In genomic region chr10:34311679-34312078, GRCh38 we compare ENCODE assay signal across 33 cellular contexts.
"Had no signal": no experiment of that assay in that cellular context is flagged by ENCODE, and none has a peak within 500 bp of the region (broad histone marks: within the 10 kb centered on the region; RNA-seq: fewer than 3 reads in every experiment).

No MANE protein-coding gene starts in this region.

- ATAC-seq: activated CD4-positive, alpha-beta T cell treated with anti-CD3 and anti-CD28 coated beads for 36 hours; activated CD8-positive, alpha-beta memory T cell treated with anti-CD3 and anti-CD28 coated beads, Interleukin-2, amount 10 ng/mL, durations not matched to agents 7 days and 5 days; activated CD8-positive, alpha-beta T cell treated with anti-CD3 and anti-CD28 coated beads, Interleukin-2, amount 10 ng/mL, durations not matched to agents 7 days and 5 days; activated naive CD8-positive, alpha-beta T cell treated with anti-CD3 and anti-CD28 coated beads, Interleukin-2, amount 50 U/mL, for 24 hours; body of pancreas; foreskin keratinocyte; gastrocnemius medialis; T-helper 17 cell had no signal

- H3K9me3 Mint-ChIP-seq: activated B cell treated with CpG ODN at 0.5 μM for 24 hours; activated CD4-positive, alpha-beta memory T cell treated with anti-CD3 and anti-CD28 coated beads for 36 hours; activated CD4-positive, alpha-beta T cell treated with anti-CD3 and anti-CD28 coated beads, Interleukin-2, amount 10 ng/mL, durations not matched to agents 24 days and 14 days; activated naive CD4-positive, alpha-beta T cell treated with anti-CD3 and anti-CD28 coated beads for 36 hours; activated naive CD4-positive, alpha-beta T cell treated with anti-CD3 and anti-CD28 coated beads, Interleukin-2, amount 50 U/mL, for 24 hours; activated naive CD8-positive, alpha-beta T cell treated with anti-CD3 and anti-CD28 coated beads for 36 hours; activated naive CD8-positive, alpha-beta T cell treated with anti-CD3 and anti-CD28 coated beads, Interleukin-2, amount 50 U/mL, for 24 hours; activated T-helper 1 cell treated with anti-CD3 and anti-CD28 coated beads, Interleukin-12 subunit alpha, Interleukin-12 subunit beta, Interleukin-2, Interleukin-4 antibody, amounts not matched to agents 30 ng/mL and 10 ng/mL and 1 ng/mL, durations not matched to agents 14 hours and 24 hours and 36 hours; activated T-helper 2 cell treated with anti-CD3 and anti-CD28 coated beads, Interferon-gamma antibody, Interleukin-2, Interleukin-4, amounts not matched to agents 10 μg/mL and 5 μg/mL and 100 μg/mL, durations not matched to agents 14 hours and 24 hours and 36 hours; T-helper 2 cell treated with Interferon-gamma antibody and Interleukin-4, amounts not matched to agents 5 μg/mL and 100 μg/mL, for 36 hours had no signal

- DNase-seq: activated B cell treated with CpG ODN at 0.5 μM for 24 hours; activated CD4-positive, alpha-beta memory T cell treated with anti-CD3 and anti-CD28 coated beads for 36 hours; activated CD4-positive, alpha-beta T cell treated with anti-CD3 and anti-CD28 coated beads for 36 hours; activated CD4-positive, alpha-beta T cell treated with anti-CD3 and anti-CD28 coated beads, Interleukin-2, amount 10 ng/mL, durations not matched to agents 24 days and 14 days; activated CD4-positive, CD25-positive, alpha-beta regulatory T cell treated with anti-CD3 and anti-CD28 coated beads, Interleukin-2, amount 50 U/mL, for 72 hours; activated CD8-positive, alpha-beta memory T cell treated with anti-CD3 and anti-CD28 coated beads, Interleukin-2, amount 10 ng/mL, durations not matched to agents 7 days and 5 days; activated CD8-positive, alpha-beta memory T cell treated with anti-CD3 and anti-CD28 coated beads, Interleukin-2, amount 50 U/mL, for 4 hours; activated CD8-positive, alpha-beta T cell treated with anti-CD3 and anti-CD28 coated beads, Interleukin-2, amount 10 ng/mL, durations not matched to agents 7 days and 5 days; activated effector memory CD4-positive, alpha-beta T cell treated with anti-CD3 and anti-CD28 coated beads, Interleukin-2, amount 50 U/mL, for 16 hours; activated naive CD4-positive, alpha-beta T cell treated with anti-CD3 and anti-CD28 coated beads for 36 hours; activated naive CD8-positive, alpha-beta T cell treated with anti-CD3 and anti-CD28 coated beads for 36 hours; activated naive CD8-positive, alpha-beta T cell treated with anti-CD3 and anti-CD28 coated beads, Interleukin-2, amount 50 U/mL, for 24 hours; activated T-cell treated with anti-CD3 and anti-CD28 coated beads, Interleukin-2, amount 50 U/mL, for 1 hour; activated T-cell treated with anti-CD3 and anti-CD28 coated beads, Interleukin-2, amount 50 U/mL, for 48 hours; adrenal gland; amygdala; aorta; body of pancreas; central memory CD4-positive, alpha-beta T cell; cerebellar nuclear complex; colonic mucosa; effector CD8-positive, alpha-beta T cell; foreskin keratinocyte; gastrocnemius medialis; glutamatergic neuron; T-helper 1 cell; T-helper 17 cell; T1000; WERI-Rb-1 had no signal

- H3K27ac Mint-ChIP-seq: activated B cell treated with CpG ODN at 0.5 μM for 24 hours; activated CD4-positive, alpha-beta memory T cell treated with anti-CD3 and anti-CD28 coated beads for 36 hours; activated CD4-positive, alpha-beta T cell treated with anti-CD3 and anti-CD28 coated beads for 36 hours; activated CD4-positive, alpha-beta T cell treated with anti-CD3 and anti-CD28 coated beads, Interleukin-2, amount 10 ng/mL, durations not matched to agents 24 days and 14 days; activated CD8-positive, alpha-beta memory T cell treated with anti-CD3 and anti-CD28 coated beads, Interleukin-2, amount 10 ng/mL, durations not matched to agents 7 days and 5 days; activated CD8-positive, alpha-beta T cell treated with anti-CD3 and anti-CD28 coated beads, Interleukin-2, amount 10 ng/mL, durations not matched to agents 7 days and 5 days; activated naive CD4-positive, alpha-beta T cell treated with anti-CD3 and anti-CD28 coated beads for 36 hours; activated naive CD4-positive, alpha-beta T cell treated with anti-CD3 and anti-CD28 coated beads, Interleukin-2, amount 50 U/mL, for 24 hours; activated naive CD8-positive, alpha-beta T cell treated with anti-CD3 and anti-CD28 coated beads for 36 hours; activated naive CD8-positive, alpha-beta T cell treated with anti-CD3 and anti-CD28 coated beads, Interleukin-2, amount 50 U/mL, for 24 hours; activated T-helper 1 cell treated with anti-CD3 and anti-CD28 coated beads, Interleukin-12 subunit alpha, Interleukin-12 subunit beta, Interleukin-2, Interleukin-4 antibody, amounts not matched to agents 30 ng/mL and 10 ng/mL and 1 ng/mL, durations not matched to agents 14 hours and 24 hours and 36 hours; activated T-helper 2 cell treated with anti-CD3 and anti-CD28 coated beads, Interferon-gamma antibody, Interleukin-2, Interleukin-4, amounts not matched to agents 10 μg/mL and 5 μg/mL and 100 μg/mL, durations not matched to agents 14 hours and 24 hours and 36 hours; T-helper 17 cell; T-helper 2 cell treated with Interferon-gamma antibody and Interleukin-4, amounts not matched to agents 5 μg/mL and 100 μg/mL, for 36 hours had no signal

- H3K36me3 Mint-ChIP-seq: activated CD4-positive, alpha-beta memory T cell treated with anti-CD3 and anti-CD28 coated beads for 36 hours; activated CD8-positive, alpha-beta memory T cell treated with anti-CD3 and anti-CD28 coated beads, Interleukin-2, amount 10 ng/mL, durations not matched to agents 7 days and 5 days; activated naive CD4-positive, alpha-beta T cell treated with anti-CD3 and anti-CD28 coated beads, Interleukin-2, amount 50 U/mL, for 24 hours; activated naive CD8-positive, alpha-beta T cell treated with anti-CD3 and anti-CD28 coated beads for 36 hours had no signal

- H3K4me3 Mint-ChIP-seq: activated B cell treated with CpG ODN at 0.5 μM for 24 hours; activated CD4-positive, alpha-beta memory T cell treated with anti-CD3 and anti-CD28 coated beads for 36 hours; activated CD4-positive, alpha-beta T cell treated with anti-CD3 and anti-CD28 coated beads for 36 hours; activated CD4-positive, alpha-beta T cell treated with anti-CD3 and anti-CD28 coated beads, Interleukin-2, amount 10 ng/mL, durations not matched to agents 24 days and 14 days; activated CD8-positive, alpha-beta memory T cell treated with anti-CD3 and anti-CD28 coated beads, Interleukin-2, amount 10 ng/mL, durations not matched to agents 7 days and 5 days; activated CD8-positive, alpha-beta T cell treated with anti-CD3 and anti-CD28 coated beads, Interleukin-2, amount 10 ng/mL, durations not matched to agents 7 days and 5 days; activated naive CD4-positive, alpha-beta T cell treated with anti-CD3 and anti-CD28 coated beads for 36 hours; activated naive CD4-positive, alpha-beta T cell treated with anti-CD3 and anti-CD28 coated beads, Interleukin-2, amount 50 U/mL, for 24 hours; activated naive CD8-positive, alpha-beta T cell treated with anti-CD3 and anti-CD28 coated beads for 36 hours; activated naive CD8-positive, alpha-beta T cell treated with anti-CD3 and anti-CD28 coated beads, Interleukin-2, amount 50 U/mL, for 24 hours; activated T-helper 1 cell treated with anti-CD3 and anti-CD28 coated beads, Interleukin-12 subunit alpha, Interleukin-12 subunit beta, Interleukin-2, Interleukin-4 antibody, amounts not matched to agents 30 ng/mL and 10 ng/mL and 1 ng/mL, durations not matched to agents 14 hours and 24 hours and 36 hours; T-helper 17 cell; T-helper 2 cell treated with Interferon-gamma antibody and Interleukin-4, amounts not matched to agents 5 μg/mL and 100 μg/mL, for 36 hours had no signal

- H3K27me3 Mint-ChIP-seq: activated B cell treated with CpG ODN at 0.5 μM for 24 hours; activated CD4-positive, alpha-beta memory T cell treated with anti-CD3 and anti-CD28 coated beads for 36 hours; activated CD4-positive, alpha-beta T cell treated with anti-CD3 and anti-CD28 coated beads for 36 hours; activated CD4-positive, alpha-beta T cell treated with anti-CD3 and anti-CD28 coated beads, Interleukin-2, amount 10 ng/mL, durations not matched to agents 24 days and 14 days; activated CD8-positive, alpha-beta memory T cell treated with anti-CD3 and anti-CD28 coated beads, Interleukin-2, amount 10 ng/mL, durations not matched to agents 7 days and 5 days; activated naive CD4-positive, alpha-beta T cell treated with anti-CD3 and anti-CD28 coated beads, Interleukin-2, amount 50 U/mL, for 24 hours; activated naive CD8-positive, alpha-beta T cell treated with anti-CD3 and anti-CD28 coated beads for 36 hours; activated naive CD8-positive, alpha-beta T cell treated with anti-CD3 and anti-CD28 coated beads, Interleukin-2, amount 50 U/mL, for 24 hours; T-helper 17 cell had no signal

- H3K4me1 Mint-ChIP-seq: activated B cell treated with CpG ODN at 0.5 μM for 24 hours; activated CD8-positive, alpha-beta memory T cell treated with anti-CD3 and anti-CD28 coated beads, Interleukin-2, amount 10 ng/mL, durations not matched to agents 7 days and 5 days had no signal
